Comparison of ENCODE assay signal across 30 cellular contexts in genomic region chr5:122073023-122073422, GRCh38. TPM values are rescaled to one million over a fixed set of nuclear protein-coding genes. Genes with fewer than 3 reads are reported as not detected.
DNase-seq lines count a peak whose midpoint lies in the region; ATAC-seq, FAIRE-seq and TF ChIP-seq lines count a peak whose summit lies in the region.
"Had no signal": no experiment of that assay in that cellular context is flagged by ENCODE, and none has a peak within 500 bp of the region (broad histone marks: within the 10 kb centered on the region; RNA-seq: fewer than 3 reads in every experiment).

No MANE protein-coding gene starts in this region.

- H3K27me3 Mint-ChIP-seq in neural progenitor cell (ENCODE audit: insufficient read depth, low read depth), result peaks cover 13% of the 10 kb centered on the region

- no peak for TF ChIP-seq RAD21 in IMR-90 (IDR thresholded peaks at IDR 0.05; ENCODE audit: low read length)

- no peak overlapping the region for H4K91ac ChIP-seq in IMR-90 (ENCODE audit: insufficient read depth, low read depth, low read length)

- H3K9me3 ChIP-seq in IMR-90 (ENCODE audit: control insufficient read depth, insufficient read depth, low read length) (no peaks in the 10 kb centered on the region), neural progenitor cell (ENCODE audit: low read depth) (no peaks in the 10 kb centered on the region), kidney (ENCODE audit: control insufficient read depth in 1 of 2, low read length in 2 of 2) (no peaks in the 10 kb centered on the region)
- H3K9me3 ChIP-seq: left lung, sigmoid colon, uterus had no signal

- in situ Hi-C loops in IMR-90 (cut with MboI; ENCODE audit: low sequenced_read_pairs), result loop anchor here (10.0 kb wide), 1 partner anchor 98 kb away; no protein-coding TSS in a partner anchor

- no peak for FAIRE-seq in kidney (lab: Jason Lieb, UNC)
- FAIRE-seq: A204.1 had no signal

- POLR2A ChIA-PET in IMR-90 (lab: Charles Lee; ENCODE audit: unreplicated experiment), result no interaction called here

- no peak for DNase-seq in IMR-90
- DNase-seq in dedifferentiated amniotic fluid mesenchymal stem cell (ENCODE audit: extremely low spot score), result peak; percentile 43
- DNase-seq in neural progenitor cell (ENCODE audit: low spot score), result no peak
- no peak for DNase-seq in NCI-H82 treated with DMSO at 0.1 percent for 48 hours (lab: John Stamatoyannopoulos, UW; ENCODE audit: unreplicated experiment)
- DNase-seq in kidney, result no peak
- no peak for DNase-seq in stimulated activated naive CD8-positive, alpha-beta T cell treated with anti-CD3 and anti-CD28 coated beads, Interleukin-15, Interleukin-2, amounts not matched to agents 100 U/mL and 50 U/mL, for 24 hours
- DNase-seq: activated CD4-positive, alpha-beta T cell treated with anti-CD3 and anti-CD28 coated beads for 4 hours; activated gamma-delta T cell treated with Interleukin-2 at 50 U/mL for 16 hours; activated naive CD8-positive, alpha-beta T cell treated with anti-CD3 and anti-CD28 coated beads, Interleukin-2, amount 50 U/mL, for 24 hours; activated T-cell treated with anti-CD3 and anti-CD28 coated beads, Interleukin-2, amount 50 U/mL, for 1 hour; DMS79 treated with DMSO at 0.1 percent for 48 hours; effector memory CD4-positive, alpha-beta T cell; erythroblast; hypothalamus; left lung; mesendoderm; NCI-H1436; NCI-H345; NCI-H774; sigmoid colon; uterus had no signal

- peak overlapping the region; percentile 5 for H3K27ac Mint-ChIP-seq in neural progenitor cell
- H3K27ac Mint-ChIP-seq: activated naive CD8-positive, alpha-beta T cell treated with anti-CD3 and anti-CD28 coated beads, Interleukin-2, amount 50 U/mL, for 24 hours; brain; progenitor cell of endocrine pancreas; stimulated activated naive CD8-positive, alpha-beta T cell treated with anti-CD3 and anti-CD28 coated beads, Interleukin-15, Interleukin-2, amounts not matched to agents 100 ng/mL and 50 ng/mL, for 24 hours had no signal

- H3K27me3 ChIP-seq in ACC112 (ENCODE audit: insufficient read depth, low read length) (no peaks in the 10 kb centered on the region), IMR-90 (ENCODE audit: control insufficient read depth, insufficient read depth, low read length) (no peaks in the 10 kb centered on the region), neural progenitor cell (peaks cover 34% of the 10 kb centered on the region)
- H3K27me3 ChIP-seq: uterus had no signal

- dilution Hi-C loops in IMR-90 (cut with HindIII; ENCODE audit: low sequenced_read_pairs, unreplicated experiment), result no loop called here

- no peak overlapping the region for H2BK120ac ChIP-seq in IMR-90 (ENCODE audit: low read depth, low read length)

- no peak overlapping the region for H3K56ac ChIP-seq in IMR-90 (ENCODE audit: extremely low read depth, insufficient read depth, low read length)

- H3K4me2 ChIP-seq in IMR-90 (ENCODE audit: low read depth, low read length), result peak overlapping the region; percentile 59
- no peak overlapping the region for H3K4me2 ChIP-seq in neural progenitor cell

- H4K8ac ChIP-seq in IMR-90 (ENCODE audit: low read depth in 2 of 2, low read length in 2 of 2), result no peak overlapping the region

- no peak overlapping the region for H2BK20ac ChIP-seq in IMR-90 (ENCODE audit: low read depth, low read length)

- H3K9ac ChIP-seq in IMR-90 (ENCODE audit: low read depth, low read length) (no peak overlapping the region), neural progenitor cell (no peak overlapping the region), kidney (ENCODE audit: low read length in 2 of 2) (no peak overlapping the region)

- H2BK15ac ChIP-seq in IMR-90 (ENCODE audit: low read depth, low read length), result no peak overlapping the region

- no peaks in the 10 kb centered on the region for H3F3A ChIP-seq in neural progenitor cell (ENCODE audit: low read depth)

- H3K27ac ChIP-seq in ACC112 (ENCODE audit: low read depth, low read length), result no peak overlapping the region
- no peak overlapping the region for H3K27ac ChIP-seq in IMR-90 (ENCODE audit: insufficient read depth, low read length)
- H3K27ac ChIP-seq in neural progenitor cell, result no peak overlapping the region
- no peak overlapping the region for H3K27ac ChIP-seq in kidney (ENCODE audit: low read depth in 2 of 2, low read length in 2 of 2)
- H3K27ac ChIP-seq: C4-2B, left lung, sigmoid colon, uterus had no signal

- H3K4me1 ChIP-seq in ACC112 (ENCODE audit: control insufficient read depth, insufficient read depth, low read length, unreplicated experiment) (peaks cover 37% of the 10 kb centered on the region), IMR-90 (ENCODE audit: control insufficient read depth, insufficient read depth, low read length) (peaks cover 13% of the 10 kb centered on the region), neural progenitor cell (peaks cover 5% of the 10 kb centered on the region), kidney (ENCODE audit: control insufficient read depth in 1 of 2, insufficient read depth in 1 of 2, low read depth in 1 of 2, low read length in 2 of 2) (peaks cover 0 to 7% of the 10 kb centered on the region in 2 donors)
- H3K4me1 ChIP-seq: uterus had no signal

- peaks cover 32% of the 10 kb centered on the region; the same call in 1 of the 2 replicates for H4K20me1 ChIP-seq in IMR-90 (ENCODE audit: insufficient read depth, low read length)
- H4K20me1 ChIP-seq in neural progenitor cell (ENCODE audit: low read depth), result no peaks in the 10 kb centered on the region

- H3K9me3 Mint-ChIP-seq in neural progenitor cell, result no peaks in the 10 kb centered on the region
- H3K9me3 Mint-ChIP-seq: activated naive CD8-positive, alpha-beta T cell treated with anti-CD3 and anti-CD28 coated beads, Interleukin-2, amount 50 U/mL, for 24 hours; brain; stimulated activated naive CD8-positive, alpha-beta T cell treated with anti-CD3 and anti-CD28 coated beads, Interleukin-15, Interleukin-2, amounts not matched to agents 100 ng/mL and 50 ng/mL, for 24 hours had no signal

- peaks cover 14 to 48% of the 10 kb centered on the region in 2 experiments for H3K79me1 ChIP-seq in IMR-90 (ENCODE audit: low read depth in 1 of 2, low read length in 2 of 2)

- H2BK5ac ChIP-seq in IMR-90 (ENCODE audit: low read depth, low read length, poor library complexity, severe bottlenecking), result no peak overlapping the region

- no peak overlapping the region for H2AK9ac ChIP-seq in IMR-90 (replicated peaks; ENCODE audit: low read depth, low read length, poor library complexity)

- H4K5ac ChIP-seq in IMR-90 (ENCODE audit: low read depth, low read length), result no peak overlapping the region

- TF ChIP-seq CTCF in IMR-90 (conservative IDR thresholded peaks at IDR 0.05; ENCODE audit: low read depth, low read length) (no peak), neural progenitor cell (IDR thresholded peaks at IDR 0.05) (no peak), kidney (IDR thresholded peaks at IDR 0.05; ENCODE audit: borderline replicate concordance, extremely low read depth, insufficient read depth) (no peak)

- CTCF ChIA-PET in IMR-90 (lab: Yijun Ruan, JAX), result no interaction called here

- H3K4me1 Mint-ChIP-seq in neural progenitor cell, result peaks cover 6% of the 10 kb centered on the region

- H3K79me2 ChIP-seq in ACC112 (ENCODE audit: control insufficient read depth, insufficient read depth, low read length, unreplicated experiment), result peaks cover 68% of the 10 kb centered on the region
- no peaks in the 10 kb centered on the region for H3K79me2 ChIP-seq in neural progenitor cell (ENCODE audit: low read depth)

- H3K14ac ChIP-seq in IMR-90 (replicated peaks; ENCODE audit: low read depth, low read length), result no peak overlapping the region

- TF ChIP-seq POLR2A in IMR-90 (IDR thresholded peaks at IDR 0.05; ENCODE audit: low read depth, low read length), result no peak

- peak overlapping the region; percentile 20 for H3K4me3 ChIP-seq in ACC112 (ENCODE audit: low read depth, low read length)
- H3K4me3 ChIP-seq in IMR-90 (ENCODE audit: insufficient read depth, low read depth, low read length), result peak overlapping the region; percentile 33; the same call in 1 of the 2 replicates
- H3K4me3 ChIP-seq in neural progenitor cell, result no peak overlapping the region
- H3K4me3 ChIP-seq in kidney (ENCODE audit: low read length in 2 of 2), result no peak overlapping the region
- H3K4me3 ChIP-seq: left lung, sigmoid colon, uterus had no signal

- H3K18ac ChIP-seq in IMR-90 (ENCODE audit: low read depth, low read length), result no peak overlapping the region

- H3K4me3 Mint-ChIP-seq in neural progenitor cell, result no peak overlapping the region
- H3K4me3 Mint-ChIP-seq: activated naive CD8-positive, alpha-beta T cell treated with anti-CD3 and anti-CD28 coated beads, Interleukin-2, amount 50 U/mL, for 24 hours; stimulated activated naive CD8-positive, alpha-beta T cell treated with anti-CD3 and anti-CD28 coated beads, Interleukin-15, Interleukin-2, amounts not matched to agents 100 ng/mL and 50 ng/mL, for 24 hours had no signal

- ATAC-seq in IMR-90 (ENCODE audit: low read depth) (no peak), HG03439 (IDR thresholded peaks at IDR 0.05; ENCODE audit: unreplicated experiment) (no peak)
- no peak for ATAC-seq in stimulated activated naive CD8-positive, alpha-beta T cell treated with anti-CD3 and anti-CD28 coated beads, Interleukin-15, Interleukin-2, amounts not matched to agents 100 U/mL and 50 U/mL, for 24 hours
- ATAC-seq: activated naive CD8-positive, alpha-beta T cell treated with anti-CD3 and anti-CD28 coated beads, Interleukin-2, amount 50 U/mL, for 24 hours; left lung had no signal

- intact Hi-C loops in IMR-90 (cut with micrococcal nuclease), result no loop called here
- intact Hi-C loops in kidney (cut with DNase I), result loop anchor here (10.0 kb wide), 1 partner anchor 108 kb away; the partner anchor contains the start of gene SRFBP1

- H3K36me3 ChIP-seq in ACC112 (ENCODE audit: insufficient read depth, low read length) (peaks cover 61% of the 10 kb centered on the region), IMR-90 (ENCODE audit: control insufficient read depth, insufficient read depth, low read length) (peaks cover 28% of the 10 kb centered on the region), neural progenitor cell (no peaks in the 10 kb centered on the region), kidney (ENCODE audit: control insufficient read depth in 1 of 2, insufficient read depth in 2 of 2, low read length in 2 of 2) (no peaks in the 10 kb centered on the region)
- H3K36me3 ChIP-seq: left lung, uterus had no signal

- H3K9me1 ChIP-seq in IMR-90 (ENCODE audit: insufficient read depth, low read length), result peaks cover 9% of the 10 kb centered on the region

- BruUV-seq in IMR-90 (replicated peaks; lab: Mats Ljungman, UMichigan), result no TSS peak

- no peak overlapping the region for H2AK5ac ChIP-seq in IMR-90 (ENCODE audit: low read depth, low read length)

- WGBS in IMR-90 (ENCODE audit: extremely low coverage in 2 of 2, insufficient read length in 1 of 2), 2 experiments, result no CpG with 5 or more reads among the region's 2 CpGs

- no peaks in the 10 kb centered on the region for H3K36me3 Mint-ChIP-seq in neural progenitor cell

- H2AFZ ChIP-seq in ACC112 (ENCODE audit: low read length, unreplicated experiment) (no peak overlapping the region), IMR-90 (replicated peaks; ENCODE audit: low read length, poor library complexity) (no peak overlapping the region), neural progenitor cell (replicated peaks) (no peak overlapping the region)

- no peak overlapping the region for H3K4ac ChIP-seq in IMR-90 (ENCODE audit: low read depth, low read length)

- no peak overlapping the region; the same call in 1 of the 2 replicates for H3K23ac ChIP-seq in IMR-90 (ENCODE audit: low read depth, low read length)

RNA-seq across cellular contexts. Expression of gene LOX, which starts 5.0 kb away (rescaled TPM):
- 261 and 277 TPM in 2 replicates for total RNA-seq in IMR-90 (2012; rRNA removed)
- 662 and 737 TPM in 2 replicates for polyA plus RNA-seq in IMR-90 (2012; rRNA removed)
- polyA plus RNA-seq in IMR-90 (2012; cell fraction: cytosol; rRNA removed), result 844 and 1,071 TPM in 2 replicates
- polyA plus RNA-seq in IMR-90 (2012; cell fraction: nucleus; rRNA removed; ENCODE audit: low replicate concordance), result 528 and 743 TPM in 2 replicates
- 0.09 and 0.11 TPM in 2 replicates for total RNA-seq in neural progenitor cell (ENCODE audit: low replicate concordance)
- total RNA-seq in kidney, result 9.2 TPM
- 3.4 TPM for polyA plus RNA-seq in kidney (ENCODE audit: insufficient read depth, low read depth, low replicate concordance)
- total RNA-seq: activated CD8-positive, alpha-beta memory T cell treated with anti-CD3 and anti-CD28 coated beads for 36 hours; T-helper 2 cell treated with Interferon-gamma antibody and Interleukin-4, amounts not matched to agents 100 ng/mL and 5 ng/mL, for 36 hours had no signal

RNA-seq across cellular contexts. Expression of gene ZNF474, which starts 56.3 kb away (rescaled TPM):
- 0.54 and 0.56 TPM in 2 replicates for total RNA-seq in IMR-90 (2012; rRNA removed)
- polyA plus RNA-seq in IMR-90 (2012; rRNA removed), result 0.19 and 0.24 TPM in 2 replicates
- 0.02 and 0.13 TPM in 2 replicates for polyA plus RNA-seq in IMR-90 (2012; cell fraction: cytosol; rRNA removed)
- 0.15 and 0.34 TPM in 2 replicates for polyA plus RNA-seq in IMR-90 (2012; cell fraction: nucleus; rRNA removed; ENCODE audit: low replicate concordance)
- total RNA-seq in neural progenitor cell (ENCODE audit: low replicate concordance), result 0.40 and 1.3 TPM in 2 replicates
- total RNA-seq in kidney, result 0.38 TPM
- polyA plus RNA-seq in kidney (ENCODE audit: insufficient read depth, low read depth, low replicate concordance), result not detected
- total RNA-seq: activated CD8-positive, alpha-beta memory T cell treated with anti-CD3 and anti-CD28 coated beads for 36 hours had no signal

Comparison
In these comparisons a context has a peak if more than half of its experiments do, and no peak if none do; other contexts are left out.
1. H3K4me3 ChIP-seq: peak in ACC112 (single experiment) and IMR-90 (single experiment); none in neural progenitor cell (single experiment) and kidney (0 of 2).
2. RNA of gene LOX, which starts 5.0 kb away (total RNA-seq): 261 to 277 TPM in IMR-90; 9.2 TPM in kidney (single experiment) and 0.09 to 0.11 TPM in neural progenitor cell; every median in the first group is over 10 times any median in the second.